1 cellular context compared by ENCODE assay signal in genomic region chr7:99835189-99835588, GRCh38.
TF ChIP-seq lines count a peak whose summit lies in the region.

No MANE protein-coding gene starts in this region.

TF ChIP-seq in K562, 482 proteins besides CTCF, POLR2A, EP300 and RAD21 (continued from another document and continues in another):
- TF ChIP-seq STAT6 (CRISPR knock-in tag; IDR thresholded peaks at IDR 0.05) (no peak), POLR2AphosphoS5 (IDR thresholded peaks at IDR 0.05; ENCODE audit: control insufficient read depth, insufficient read depth, low read depth, low read length) (peak; percentile 99), HDAC1 (IDR thresholded peaks at IDR 0.05) (peak in 1 of 2 experiments; percentile 90; a peak in 2 of 4 replicates), CGGBP1 (CRISPR knock-in tag; IDR thresholded peaks at IDR 0.05) (no peak), SETDB1 (IDR thresholded peaks at IDR 0.05; ENCODE audit: low read length) (no peak), MEF2D (tag; conservative IDR thresholded peaks at IDR 0.05; ENCODE audit: low read depth) (0 out of 2 replicates have a peak, but pooled peaks have one; percentile 35), ZFPM2 (CRISPR knock-in tag; IDR thresholded peaks at IDR 0.05) (no peak), ZNF589 (CRISPR knock-in tag; IDR thresholded peaks at IDR 0.05; ENCODE audit: low read depth) (peak; percentile 98), ARID3A (IDR thresholded peaks at IDR 0.05; ENCODE audit: borderline replicate concordance, low read depth, low read length) (peak; percentile 95), ZNF124 (CRISPR knock-in tag; IDR thresholded peaks at IDR 0.05) (no peak), ZBTB40 (IDR thresholded peaks at IDR 0.05) (peak; percentile 36; the same call in 1 of the 2 replicates), ZBTB40 (CRISPR knock-in tag; IDR thresholded peaks at IDR 0.05) (no peak), TCF3 (CRISPR knock-in tag; IDR thresholded peaks at IDR 0.05) (peak; percentile 99), SP2 (IDR thresholded peaks at IDR 0.05; ENCODE audit: extremely low read depth, low read depth, low read length, poor library complexity, severe bottlenecking) (no peak), JUND (IDR thresholded peaks at IDR 0.05; ENCODE audit: borderline replicate concordance, low read depth, low read length) (peak; percentile 88), JUND (tag; IDR thresholded peaks at IDR 0.05; ENCODE audit: borderline replicate concordance, low read depth, low read length) (peak; percentile 83; the same call in 2 of the 3 replicates), ZNF175 (CRISPR knock-in tag; IDR thresholded peaks at IDR 0.05; ENCODE audit: low read depth) (peak; percentile 80; the same call in 1 of the 2 replicates), MEIS2 (IDR thresholded peaks at IDR 0.05; ENCODE audit: partially characterized antibody) (peak; percentile 92), E2F8 (IDR thresholded peaks at IDR 0.05; ENCODE audit: low read depth, partially characterized antibody) (peak; percentile 48), SNRNP70 (optimal IDR thresholded peaks at IDR 0.05; ENCODE audit: low read depth, low read length) (no peak), POLR2B (IDR thresholded peaks at IDR 0.05; ENCODE audit: low read depth, partially characterized antibody) (no peak), L3MBTL2 (IDR thresholded peaks at IDR 0.05) (peak; percentile 72), THRA (IDR thresholded peaks at IDR 0.05) (no peak), MYNN (IDR thresholded peaks at IDR 0.05) (peak; percentile 87; the same call in 1 of the 2 replicates), MYNN (CRISPR knock-in tag; IDR thresholded peaks at IDR 0.05) (no peak), HMGN3 (IDR thresholded peaks at IDR 0.05; ENCODE audit: borderline replicate concordance, extremely low read depth, insufficient read length, low read depth, low read length) (peak; percentile 62), OTX1 (CRISPR knock-in tag; IDR thresholded peaks at IDR 0.05) (no peak), CC2D1A (IDR thresholded peaks at IDR 0.05) (peak; percentile 98), ZSCAN29 (IDR thresholded peaks at IDR 0.05) (peak; percentile 99), CREM (IDR thresholded peaks at IDR 0.05; ENCODE audit: low read depth) (peak; percentile 88), LEF1 (IDR thresholded peaks at IDR 0.05) (peak; percentile 96), ZBTB26 (CRISPR knock-in tag; IDR thresholded peaks at IDR 0.05) (no peak), RUNX1 (IDR thresholded peaks at IDR 0.05; ENCODE audit: low read depth) (peak; percentile 86; the same call in 1 of the 2 replicates), BCOR (IDR thresholded peaks at IDR 0.05) (peak; percentile 86), ZC3H8 (IDR thresholded peaks at IDR 0.05) (0 out of 2 replicates have a peak, but pooled peaks have one; percentile 20), EP400 (IDR thresholded peaks at IDR 0.05) (no peak; the same call in 1 of the 2 replicates), PHF20 (IDR thresholded peaks at IDR 0.05; ENCODE audit: partially characterized antibody) (no peak), ARNT (IDR thresholded peaks at IDR 0.05) (peak; percentile 87 to 91), ZNF311 (CRISPR knock-in tag; IDR thresholded peaks at IDR 0.05) (peak; percentile 35; the same call in 1 of the 2 replicates), SMARCE1 (IDR thresholded peaks at IDR 0.05) (peak; percentile 96), CBX8 (IDR thresholded peaks at IDR 0.05; ENCODE audit: borderline replicate concordance, extremely low read depth, low read depth, low read length, poor library complexity, severe bottlenecking) (no peak), ZBED1 (IDR thresholded peaks at IDR 0.05) (peak; percentile 83; the same call in 1 of the 2 replicates), CEBPB (tag; IDR thresholded peaks at IDR 0.05) (0 out of 2 replicates have a peak, but pooled peaks have one; percentile 31), HINFP (tag; conservative IDR thresholded peaks at IDR 0.05; ENCODE audit: low read depth) (0 out of 2 replicates have a peak, but pooled peaks have one; percentile 24), MAFF (IDR thresholded peaks at IDR 0.05; ENCODE audit: low read length) (no peak)
